ENCODE assay signal across 1 cellular context in genomic region chr2:231418820-231419640, GRCh38.
TF ChIP-seq lines count a peak whose summit lies in the region.

No MANE protein-coding gene starts in this region.

TF ChIP-seq in K562, 482 proteins besides CTCF, POLR2A, EP300 and RAD21 (continued from another document):
- no peak for TF ChIP-seq ZMIZ1 (IDR thresholded peaks at IDR 0.05; ENCODE audit: low read depth in 2 of 2, low read length in 2 of 2)
- TF ChIP-seq HIVEP1 (CRISPR knock-in tag; IDR thresholded peaks at IDR 0.05), result no peak
TF ChIP-seq in K562: peak in this region for 0.
